18 cellular contexts compared by ENCODE assay signal in the genomic region with DNA sequence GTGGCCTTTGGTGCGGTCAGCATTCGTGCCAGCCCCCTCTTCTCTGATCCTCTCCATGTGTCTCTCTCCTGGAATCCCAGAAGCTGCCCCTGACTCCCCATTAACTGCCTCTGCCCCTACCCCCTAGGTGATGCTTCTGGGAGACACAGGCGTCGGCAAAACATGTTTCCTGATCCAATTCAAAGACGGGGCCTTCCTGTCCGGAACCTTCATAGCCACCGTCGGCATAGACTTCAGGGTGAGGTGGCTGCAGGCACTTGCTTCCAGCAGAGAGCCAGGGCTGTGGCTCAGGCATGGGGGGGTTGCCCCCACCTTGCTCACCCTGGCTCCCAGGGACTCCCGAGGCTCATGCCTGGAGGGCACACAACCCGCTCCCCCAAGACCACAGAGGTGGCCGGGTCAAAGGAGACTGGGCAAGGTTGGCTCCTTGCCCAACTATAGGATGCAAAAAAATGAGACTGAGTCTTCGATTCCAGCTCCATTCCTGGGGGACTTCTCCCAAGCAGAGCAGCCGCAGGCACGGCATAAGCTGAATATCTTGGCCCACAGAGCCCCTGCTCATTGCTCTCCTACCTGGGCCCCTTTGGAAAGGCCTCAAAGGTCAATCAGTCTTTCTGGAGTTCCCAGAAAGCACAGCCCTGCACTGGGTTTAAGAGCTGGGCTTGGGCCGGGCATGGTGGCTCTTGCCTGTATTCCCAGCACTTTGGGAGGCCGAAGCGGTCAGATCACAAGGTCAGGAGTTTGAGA. TPM values are rescaled to one million over a fixed set of nuclear protein-coding genes. Genes with fewer than 3 reads are reported as not detected.
A peak's percentile ranks its signal among the peaks of the same experiment; 100 is the strongest.
DNase-seq lines count a peak whose midpoint lies in the region; ATAC-seq and TF ChIP-seq lines count a peak whose summit lies in the region.
"Had no signal": no experiment of that assay in that cellular context is flagged by ENCODE, and none has a peak within 500 bp of the region (broad histone marks: within the 10 kb centered on the region; RNA-seq: fewer than 3 reads in every experiment).

No MANE protein-coding gene starts in this region.

- H3K4me2 ChIP-seq in BLaER1 treated with 17β-estradiol and CSF1 and Interleukin-3, amounts not matched to agents 10 nM and 100 nM = peak overlapping the region; percentile 83 to 100 (median 98)

- peaks cover 0 to 41% (median 9%) of the 10 kb centered on the region in 11 experiments; a peak in 11 of 22 replicates for H3K36me3 ChIP-seq in BLaER1 treated with 17β-estradiol and CSF1 and Interleukin-3, amounts not matched to agents 10 nM and 100 nM
- peaks cover 6% of the 10 kb centered on the region for H3K36me3 ChIP-seq in CD8-positive, alpha-beta T cell (ENCODE audit: insufficient read depth, low read length)
- H3K36me3 ChIP-seq: BE2C, tibial nerve had no signal

- peak overlapping the region; percentile 95 for H3K27ac Mint-ChIP-seq in CD8-positive, alpha-beta T cell
- H3K27ac Mint-ChIP-seq in memory B cell (peak overlapping the region; percentile 87), glutamatergic neuron (ENCODE audit: unreplicated experiment) (no peak overlapping the region)

- POLR2A ChIA-PET in CD8-positive, alpha-beta T cell (lab: Charles Lee) = interaction anchor here (2.5 kb wide), 1 partner anchor 19 kb away, joined by 8 read pairs; no protein-coding TSS in a partner anchor

- peak overlapping the region in 9 of 11 experiments; percentile 15 to 99 (median 82); a peak in 17 of 22 replicates for H3K27ac ChIP-seq in BLaER1 treated with 17β-estradiol and CSF1 and Interleukin-3, amounts not matched to agents 10 nM and 100 nM
- no peak overlapping the region for H3K27ac ChIP-seq in CD8-positive, alpha-beta T cell (ENCODE audit: low read depth, low read length)
- H3K27ac ChIP-seq: tibial nerve had no signal

- H3K4me3 Mint-ChIP-seq in CD8-positive, alpha-beta T cell = no peak overlapping the region
- H3K4me3 Mint-ChIP-seq in memory B cell (no peak overlapping the region), glutamatergic neuron (ENCODE audit: unreplicated experiment) (no peak overlapping the region)

- H4K20me1 ChIP-seq in BLaER1 treated with 17β-estradiol and CSF1 and Interleukin-3, amounts not matched to agents 10 nM and 100 nM = 0 out of 22 replicates have a peak, but pooled peaks cover 0 to 10% (median 0%) of the 10 kb centered on the region in 11 experiments

- CTCF ChIA-PET in CD8-positive, alpha-beta T cell (lab: Charles Lee) = interaction anchor here (1.0 to 9.0 kb wide), 11 partner anchors 19 to 125 kb away, joined by 3 to 254 read pairs (median 5); a partner anchor contains a TSS

- peak in 1 of 7 experiments; percentile 15 for DNase-seq in CD8-positive, alpha-beta T cell
- DNase-seq in T1000 (lab: John Stamatoyannopoulos, UW) = peak; percentile 94
- no peak for DNase-seq in memory B cell (ENCODE audit: low spot score in 2 of 2)
- no peak for DNase-seq in glutamatergic neuron
- DNase-seq: BE2C, DMS53, GOT3, mammary epithelial cell, NCI-H1417, NCI-H2171 treated with DMSO at 0.1 percent for 48 hours had no signal

- H3K36me3 Mint-ChIP-seq in CD8-positive, alpha-beta T cell = peaks cover 15% of the 10 kb centered on the region
- peaks cover 2% of the 10 kb centered on the region for H3K36me3 Mint-ChIP-seq in memory B cell
- no peaks in the 10 kb centered on the region for H3K36me3 Mint-ChIP-seq in glutamatergic neuron (ENCODE audit: unreplicated experiment)

- TF ChIP-seq CTCF in CD8-positive, alpha-beta T cell (IDR thresholded peaks at IDR 0.05) = no peak
- no peak for TF ChIP-seq CTCF in glutamatergic neuron (IDR thresholded peaks at IDR 0.05; ENCODE audit: partially characterized antibody, unreplicated experiment)

- peaks cover 81% of the 10 kb centered on the region for H3K4me1 Mint-ChIP-seq in CD8-positive, alpha-beta T cell (ENCODE audit: low read depth)
- H3K4me1 Mint-ChIP-seq in memory B cell (peaks cover 56% of the 10 kb centered on the region), glutamatergic neuron (ENCODE audit: low read depth, unreplicated experiment) (peaks cover 4% of the 10 kb centered on the region)

- no peaks in the 10 kb centered on the region for H3K9me3 Mint-ChIP-seq in CD8-positive, alpha-beta T cell
- H3K9me3 Mint-ChIP-seq in memory B cell = no peaks in the 10 kb centered on the region
- peaks cover 5% of the 10 kb centered on the region for H3K9me3 Mint-ChIP-seq in glutamatergic neuron (ENCODE audit: unreplicated experiment)

- peaks cover 79 to 100% (median 88%) of the 10 kb centered on the region in 10 experiments for H3K4me1 ChIP-seq in BLaER1 treated with 17β-estradiol and CSF1 and Interleukin-3, amounts not matched to agents 10 nM and 100 nM
- H3K4me1 ChIP-seq in CD8-positive, alpha-beta T cell (ENCODE audit: insufficient read depth, low read length) = peaks cover 77% of the 10 kb centered on the region
- H3K4me1 ChIP-seq: BE2C had no signal

- peak overlapping the region in 1 of 10 experiments; percentile 32; a peak in 1 of 20 replicates for H3K4me3 ChIP-seq in BLaER1 treated with 17β-estradiol and CSF1 and Interleukin-3, amounts not matched to agents 10 nM and 100 nM
- H3K4me3 ChIP-seq in CD8-positive, alpha-beta T cell (ENCODE audit: low read depth, low read length) = no peak overlapping the region
- H3K4me3 ChIP-seq: tibial nerve had no signal

- no peak for ATAC-seq in CD8-positive, alpha-beta T cell
- ATAC-seq in memory B cell (ENCODE audit: low read depth) (no peak), HG03039 (IDR thresholded peaks at IDR 0.05; ENCODE audit: unreplicated experiment) (no peak), HG02938 (IDR thresholded peaks at IDR 0.05; ENCODE audit: unreplicated experiment) (no peak)
- ATAC-seq: Panc1 had no signal

- H3K27me3 Mint-ChIP-seq in CD8-positive, alpha-beta T cell (ENCODE audit: low read depth) = no peaks in the 10 kb centered on the region
- H3K27me3 Mint-ChIP-seq in memory B cell (no peaks in the 10 kb centered on the region), glutamatergic neuron (ENCODE audit: unreplicated experiment) (peaks cover 12% of the 10 kb centered on the region)

- H3K27me3 ChIP-seq in BLaER1 treated with 17β-estradiol and CSF1 and Interleukin-3, amounts not matched to agents 10 nM and 100 nM = peaks cover 0 to 12% (median 11%) of the 10 kb centered on the region in 11 experiments; a peak in 13 of 22 replicates
- no peaks in the 10 kb centered on the region for H3K27me3 ChIP-seq in CD8-positive, alpha-beta T cell (ENCODE audit: insufficient read depth, low read length)

- no peaks in the 10 kb centered on the region for H3K9me3 ChIP-seq in BLaER1 treated with 17β-estradiol and CSF1 and Interleukin-3, amounts not matched to agents 10 nM and 100 nM (replicated peaks in 1 of 11)
- H3K9me3 ChIP-seq in CD8-positive, alpha-beta T cell (ENCODE audit: low read length) = no peaks in the 10 kb centered on the region
- H3K9me3 ChIP-seq: BE2C, tibial nerve had no signal

- intact Hi-C loops in CD8-positive, alpha-beta T cell (cut with DNase I, micrococcal nuclease) = loop anchor here in 1 of 2 experiments (5.0 kb wide), 1 partner anchor 221 kb away; no protein-coding TSS in a partner anchor

- H3K9ac ChIP-seq in BLaER1 treated with 17β-estradiol and CSF1 and Interleukin-3, amounts not matched to agents 10 nM and 100 nM = peak overlapping the region in 9 of 11 experiments; percentile 7 to 75 (median 70); a peak in 12 of 22 replicates
- H3K9ac ChIP-seq: KMS-11 had no signal

RNA-seq across cellular contexts. Expression of a gene that starts 3.8 kb away (rescaled TPM):
- total RNA-seq in CD8-positive, alpha-beta T cell = 10 to 100 TPM; 33.7 to 36.0 TPM
- total RNA-seq in glutamatergic neuron (ENCODE audit: unreplicated experiment) = 2.1 TPM
- total RNA-seq: mammary epithelial cell had no signal

RNA-seq across cellular contexts. Expression of a gene that starts 7.6 kb away (rescaled TPM):
- 10 to 100 TPM; 72.5 to 73.7 TPM for total RNA-seq in CD8-positive, alpha-beta T cell
- 26.9 TPM for total RNA-seq in glutamatergic neuron (ENCODE audit: unreplicated experiment)

RNA-seq across cellular contexts. Expression of a gene that starts 28.1 kb away (rescaled TPM):
- total RNA-seq in CD8-positive, alpha-beta T cell = not detected
- total RNA-seq in glutamatergic neuron (ENCODE audit: unreplicated experiment) = not detected
- total RNA-seq: fibroblast of lung, mammary epithelial cell, pulmonary artery endothelial cell had no signal

RNA-seq across cellular contexts. Expression of a gene that starts 35.3 kb away (rescaled TPM):
- total RNA-seq in CD8-positive, alpha-beta T cell = 10 to 100 TPM; 37.9 to 41.1 TPM
- 67.8 TPM for total RNA-seq in glutamatergic neuron (ENCODE audit: unreplicated experiment)

Comparison
In these comparisons a context has a peak if more than half of its experiments do, and no peak if none do; other contexts are left out.
1. RNA of a gene that starts 3.8 kb away (total RNA-seq): 33.7 to 36.0 TPM in CD8-positive, alpha-beta T cell; 2.1 TPM in glutamatergic neuron (single experiment); every median in the first group is over 10 times any median in the second.